In the genomic region with DNA sequence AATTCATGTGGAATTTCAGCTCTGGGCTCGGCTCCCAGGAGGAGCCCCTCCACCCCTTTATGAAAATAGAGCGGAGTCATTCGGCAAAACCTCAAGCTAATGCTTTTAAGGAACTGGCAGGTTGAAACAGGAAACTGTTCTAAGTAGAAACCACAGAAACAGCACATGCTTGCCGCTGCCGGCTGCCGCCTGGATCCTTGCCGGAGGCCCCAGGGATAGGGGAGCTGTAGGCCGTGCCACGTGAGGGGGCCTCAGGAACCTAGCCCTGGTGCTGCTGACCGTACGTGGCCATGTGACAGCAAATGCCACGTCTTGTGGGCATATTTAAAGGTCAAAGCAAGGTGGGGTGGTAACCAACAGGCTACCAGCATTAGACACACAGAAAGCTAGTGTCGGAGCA, we compare ENCODE assay signal across 8 cellular contexts.
DNase-seq lines count a peak whose midpoint lies in the region; ATAC-seq and TF ChIP-seq lines count a peak whose summit lies in the region.

No MANE protein-coding gene starts in this region.

- H3K27me3 ChIP-seq in GM06990 (replicated peaks; ENCODE audit: control insufficient read depth, insufficient read depth, low read length), result no peaks in the 10 kb centered on the region; the same call in none of the 2 replicates
- H3K27me3 ChIP-seq in Karpas-422 (ENCODE audit: low read length), result no peaks in the 10 kb centered on the region

- TF ChIP-seq CTCF in GM06990 (IDR thresholded peaks at IDR 0.05; ENCODE audit: insufficient read depth, low read length, poor library complexity, severe bottlenecking) (no peak), retinal pigment epithelial cell (conservative IDR thresholded peaks at IDR 0.05; ENCODE audit: low read depth, low read length) (no peak)

- DNase-seq in GM06990 (ENCODE audit: extremely low read depth, insufficient read length), result peak; percentile 63
- peak; percentile 51 for DNase-seq in Karpas-422
- peak; percentile 2 for DNase-seq in activated T-cell treated with anti-CD3 and anti-CD28 coated beads for 1 hour (ENCODE audit: low read depth)
- DNase-seq in foreskin melanocyte, result peak; percentile 88
- DNase-seq in retinal pigment epithelial cell (ENCODE audit: low read depth), result peak; percentile 99
- DNase-seq in HCEC 1CT, result no peak
- DNase-seq in cerebellar cortex (ENCODE audit: low spot score), result no peak

- no peak for ATAC-seq in HG02798 (IDR thresholded peaks at IDR 0.05; ENCODE audit: poor library complexity, unreplicated experiment)

- no peaks in the 10 kb centered on the region for H3K9me2 ChIP-seq in Karpas-422 (replicated peaks; ENCODE audit: insufficient read depth, low read length)

- H3K79me2 ChIP-seq in Karpas-422 (ENCODE audit: low read length), result no peaks in the 10 kb centered on the region

- no peaks in the 10 kb centered on the region for H3K9me3 ChIP-seq in Karpas-422 (ENCODE audit: low read length)

- no peak overlapping the region for H3K9ac ChIP-seq in Karpas-422 (ENCODE audit: low read length)

- no peak overlapping the region for H3K4me2 ChIP-seq in Karpas-422 (ENCODE audit: low read depth, low read length, poor library complexity, severe bottlenecking)

- H2AFZ ChIP-seq in Karpas-422 (ENCODE audit: low read length), result no peak overlapping the region

- H3K27ac ChIP-seq in Karpas-422 (ENCODE audit: low read length), result no peak overlapping the region

- H3K36me3 ChIP-seq in GM06990 (ENCODE audit: control insufficient read depth, insufficient read depth, low read length) (no peaks in the 10 kb centered on the region), Karpas-422 (ENCODE audit: insufficient read depth, low read length) (no peaks in the 10 kb centered on the region)

- H4K20me1 ChIP-seq in Karpas-422 (ENCODE audit: insufficient read depth, low read depth, low read length), result no peaks in the 10 kb centered on the region

- peaks cover 5% of the 10 kb centered on the region for H3K4me1 ChIP-seq in Karpas-422 (ENCODE audit: low read length)

- H3K4me3 ChIP-seq in GM06990 (replicated peaks; ENCODE audit: low read depth, low read length), result no peak overlapping the region
- no peak overlapping the region for H3K4me3 ChIP-seq in Karpas-422 (ENCODE audit: low read length)
- H3K4me3 ChIP-seq in retinal pigment epithelial cell (ENCODE audit: low read length), result no peak overlapping the region

Comparison
In these comparisons a context has a peak if more than half of its experiments do, and no peak if none do; other contexts are left out.
1. DNase-seq: peak in GM06990 (single experiment), Karpas-422 (single experiment), activated T-cell treated with anti-CD3 and anti-CD28 coated beads for 1 hour (single experiment), foreskin melanocyte (single experiment) and retinal pigment epithelial cell (single experiment); none in HCEC 1CT (single experiment) and cerebellar cortex (single experiment).